ENCODE assay signal across 9 cellular contexts in the genomic region with DNA sequence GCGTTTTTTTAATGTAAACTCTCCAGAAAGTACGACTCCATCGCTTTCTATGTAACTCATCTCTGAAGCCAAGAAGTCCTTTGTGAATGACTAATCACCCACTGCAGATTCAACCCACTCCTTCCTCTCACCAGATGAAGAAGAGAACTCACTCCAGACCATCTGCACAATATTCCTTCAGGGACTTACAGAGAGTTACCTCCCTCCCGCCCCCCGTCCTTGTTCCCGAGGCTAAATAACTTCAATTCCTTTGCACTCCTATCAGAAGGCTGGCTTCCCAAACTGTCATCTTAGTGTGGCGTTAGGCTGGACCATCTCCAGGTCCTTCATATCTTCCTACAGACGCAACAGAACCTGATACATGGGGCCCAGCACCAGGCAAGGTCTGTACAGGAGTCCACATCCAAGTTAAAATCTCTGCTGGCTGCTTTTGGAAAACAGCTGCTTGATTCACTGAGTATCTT.
DNase-seq lines count a peak whose midpoint lies in the region; ATAC-seq and TF ChIP-seq lines count a peak whose summit lies in the region.
"Had no signal": no experiment of that assay in that cellular context is flagged by ENCODE, and none has a peak within 500 bp of the region (broad histone marks: within the 10 kb centered on the region; RNA-seq: fewer than 3 reads in every experiment).

No MANE protein-coding gene starts in this region.

- no peak for TF ChIP-seq POLR2A in gastrocnemius medialis (IDR thresholded peaks at IDR 0.05)

- peaks cover 18 to 29% of the 10 kb centered on the region in 2 donors for H3K4me1 ChIP-seq in gastrocnemius medialis

- no peaks in the 10 kb centered on the region for H3K36me3 ChIP-seq in gastrocnemius medialis

- ATAC-seq in T-helper 17 cell (no peak), gastrocnemius medialis (peak; percentile 46 to 68), GM18907 (IDR thresholded peaks at IDR 0.05; ENCODE audit: unreplicated experiment) (no peak)

- no peaks in the 10 kb centered on the region for H3K27me3 Mint-ChIP-seq in T-helper 17 cell

- in situ Hi-C loops in gastrocnemius medialis (cut with MboI; ENCODE audit: low sequenced_read_pairs in 4 of 4): no loop called here

- H3K4me3 Mint-ChIP-seq in T-helper 17 cell: peak overlapping the region; percentile 61
- H3K4me3 Mint-ChIP-seq: immature natural killer cell had no signal

- peaks cover 2% of the 10 kb centered on the region for H3K36me3 Mint-ChIP-seq in T-helper 17 cell (ENCODE audit: low read depth)

- H3K27me3 ChIP-seq in gastrocnemius medialis: no peaks in the 10 kb centered on the region
- H3K27me3 ChIP-seq: SJCRH30 had no signal

- H3K27ac ChIP-seq in gastrocnemius medialis: peak overlapping the region; percentile 2 to 70 (median 41)
- H3K27ac ChIP-seq: SJCRH30 had no signal

- peaks cover 38% of the 10 kb centered on the region for H3K4me1 Mint-ChIP-seq in T-helper 17 cell

- H3K9me3 ChIP-seq in T-helper 17 cell (ENCODE audit: control insufficient read depth, low read length, poor library complexity, severe bottlenecking) (no peaks in the 10 kb centered on the region), gastrocnemius medialis (no peaks in the 10 kb centered on the region)
- H3K9me3 ChIP-seq: SJCRH30 had no signal

- peak; percentile 85 for DNase-seq in GM04503 (ENCODE audit: low read depth)
- no peak for DNase-seq in T-helper 17 cell
- DNase-seq in fibroblast of peridontal ligament (ENCODE audit: extremely low read depth): peak; percentile 96
- no peak for DNase-seq in gastrocnemius medialis
- DNase-seq in iPS-NIHi7 (ENCODE audit: extremely low spot score): no peak
- no peak for DNase-seq in NCI-H2081 (lab: John Stamatoyannopoulos, UW)
- DNase-seq: immature natural killer cell had no signal

- peak overlapping the region; percentile 96 for H3K27ac Mint-ChIP-seq in T-helper 17 cell

- intact Hi-C loops in gastrocnemius medialis (cut with DNase I; ENCODE audit: low total_unique reads): no loop called here

- no peak for TF ChIP-seq CTCF in gastrocnemius medialis (IDR thresholded peaks at IDR 0.05 in 4 of 5, conservative IDR thresholded peaks at IDR 0.05 in 1 of 5)

- H3K4me3 ChIP-seq in gastrocnemius medialis: no peak overlapping the region
- H3K4me3 ChIP-seq: SJCRH30 had no signal

Comparison
In these comparisons a context has a peak if more than half of its experiments do, and no peak if none do; other contexts are left out.
1. DNase-seq: peak in GM04503 (single experiment) and fibroblast of peridontal ligament (single experiment); none in T-helper 17 cell (0 of 3), gastrocnemius medialis (0 of 2), iPS-NIHi7 (single experiment) and NCI-H2081 (0 of 2).
2. ATAC-seq: peak in gastrocnemius medialis (2 of 2); none in T-helper 17 cell (single experiment) and GM18907 (single experiment).